In the genomic region with DNA sequence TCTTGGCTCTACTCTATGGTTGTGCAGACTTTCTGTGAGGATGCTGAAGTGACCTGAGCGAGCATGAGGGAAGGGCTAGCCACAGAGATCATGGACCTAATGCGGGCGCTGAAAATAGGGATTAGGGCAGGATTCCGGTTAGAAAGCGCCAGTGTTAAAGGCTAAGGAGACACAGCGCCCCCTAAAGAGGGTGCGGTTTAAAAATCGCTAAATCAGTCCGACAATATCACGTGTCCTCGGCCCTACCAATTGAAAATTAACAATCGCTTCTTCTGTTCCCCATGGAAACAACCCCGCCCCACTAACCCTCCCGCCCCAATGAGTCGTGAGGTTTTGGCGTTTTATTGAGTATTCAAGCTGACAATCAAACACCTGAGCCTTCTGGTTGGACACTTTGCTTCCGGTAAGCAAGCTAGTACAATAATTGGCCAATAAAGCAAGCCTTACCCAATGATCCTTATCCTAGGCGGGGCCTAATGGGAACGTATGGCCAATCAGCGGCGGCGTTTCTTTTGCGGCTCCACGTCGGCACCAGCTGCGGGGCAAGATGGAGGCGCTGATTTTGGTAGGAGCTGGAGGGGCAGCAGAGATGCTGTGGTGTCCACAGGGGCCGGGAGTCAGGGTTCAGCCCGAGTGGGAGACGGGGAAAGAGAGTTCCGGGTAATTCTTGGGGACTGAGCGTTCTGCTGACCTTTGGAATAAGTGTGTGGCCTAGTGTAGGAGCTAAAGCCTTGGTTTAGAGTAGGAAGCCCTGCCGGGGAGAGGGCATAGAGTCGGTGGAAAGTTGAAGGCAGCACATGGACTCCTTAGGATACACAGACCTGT, we compare ENCODE assay signal across 8 cellular contexts. TPM values are rescaled to one million over a fixed set of nuclear protein-coding genes. Genes with fewer than 3 reads are reported as not detected.
DNase-seq lines count a peak whose midpoint lies in the region; FAIRE-seq and TF ChIP-seq lines count a peak whose summit lies in the region.

COPZ1 (plus strand) TSS at position 515 of the 825 bp plus-strand sequence; CDS start at position 548, 33 bp downstream.

- no peaks in the 10 kb centered on the region for H3K9me3 ChIP-seq in neuronal stem cell (replicated peaks in 1 of 2; ENCODE audit: control insufficient read depth in 2 of 2, insufficient read depth in 1 of 2, low read depth in 1 of 2, low read length in 2 of 2)

- H2AK5ac ChIP-seq in neuronal stem cell (ENCODE audit: low read depth, low read length): no peak within 1 kb of the TSS

- no peak within 1 kb of the TSS for H4K91ac ChIP-seq in neuronal stem cell (ENCODE audit: low read depth, low read length, poor library complexity)

- H2BK5ac ChIP-seq in neuronal stem cell (ENCODE audit: low read length): no peak within 1 kb of the TSS

- peak within 1 kb of the TSS; percentile 56 for H3K9ac ChIP-seq in neuronal stem cell (ENCODE audit: low read depth, low read length, poor library complexity)

- peaks cover 0 to 3% of the 10 kb centered on the region in 2 donors for H3K4me1 ChIP-seq in neuronal stem cell (ENCODE audit: control insufficient read depth in 2 of 2, insufficient read depth in 1 of 2, low read depth in 1 of 2, low read length in 2 of 2)

- peak within 1 kb of the TSS; percentile 80 for H3K4me3 ChIP-seq in GM06990 (replicated peaks; ENCODE audit: low read depth, low read length)
- peak within 1 kb of the TSS; percentile 94 for H3K4me3 ChIP-seq in HFF-Myc (replicated peaks; ENCODE audit: low read depth, low read length)
- H3K4me3 ChIP-seq in neuronal stem cell (ENCODE audit: low read length in 2 of 2): peak within 1 kb of the TSS; percentile 67 to 85

- no peak within 1 kb of the TSS for H4K8ac ChIP-seq in neuronal stem cell (ENCODE audit: low read depth, low read length)

- peak within 1 kb of the TSS; percentile 47 for H3K27ac ChIP-seq in neuronal stem cell (replicated peaks; ENCODE audit: low read length)

- peak within 1 kb of the TSS; percentile 1 for H2BK15ac ChIP-seq in neuronal stem cell (ENCODE audit: low read length)

- H3K27me3 ChIP-seq in GM06990 (replicated peaks; ENCODE audit: control insufficient read depth, insufficient read depth, low read length) (no peaks in the 10 kb centered on the region), neuronal stem cell (ENCODE audit: control insufficient read depth in 3 of 3, insufficient read depth in 3 of 3, low read depth in 1 of 3, low read length in 3 of 3) (no peaks in the 10 kb centered on the region)

- peak within 1 kb of the TSS; percentile 2 for H2BK120ac ChIP-seq in neuronal stem cell (ENCODE audit: low read depth, low read length)

- TF ChIP-seq CTCF in GM06990 (IDR thresholded peaks at IDR 0.05; ENCODE audit: insufficient read depth, low read length, poor library complexity, severe bottlenecking) (peak; percentile 77), HFF-Myc (IDR thresholded peaks at IDR 0.05; ENCODE audit: low read depth, low read length, missing control alignments) (peak; percentile 75), subcutaneous adipose tissue (IDR thresholded peaks at IDR 0.05; ENCODE audit: low read depth) (no peak)

- H3K36me3 ChIP-seq in GM06990 (ENCODE audit: control insufficient read depth, insufficient read depth, low read length) (no peaks in the 10 kb centered on the region; the same call in 1 of the 2 replicates), neuronal stem cell (replicated peaks in 1 of 2; ENCODE audit: control insufficient read depth in 2 of 2, insufficient read depth in 2 of 2, low read length in 2 of 2) (peaks cover 0 to 14% of the 10 kb centered on the region in 2 donors)

- WGBS in neuronal stem cell (ENCODE audit: extremely low coverage in 2 of 2, insufficient read length in 2 of 2, insufficient replicate concordance in 1 of 2), 2 donors: no CpG with 5 or more reads among the region's 34 CpGs

- peak within 1 kb of the TSS; percentile 65 for H3K4me2 ChIP-seq in neuronal stem cell (ENCODE audit: insufficient read depth, low read length, poor library complexity, severe bottlenecking)

- no peak within 1 kb of the TSS for H3K14ac ChIP-seq in neuronal stem cell (ENCODE audit: low read length)

- H2BK12ac ChIP-seq in neuronal stem cell (ENCODE audit: low read length): no peak within 1 kb of the TSS

- peak within 1 kb of the TSS; percentile 90 for H2AFZ ChIP-seq in neuronal stem cell (ENCODE audit: low read length)

- peaks cover 2% of the 10 kb centered on the region for H3K79me1 ChIP-seq in neuronal stem cell (ENCODE audit: low read depth, low read length)

- peak within 1 kb of the TSS; percentile 80 for H3K18ac ChIP-seq in neuronal stem cell (ENCODE audit: low read length)

- H3K23ac ChIP-seq in neuronal stem cell (ENCODE audit: low read depth, low read length, poor library complexity): no peak within 1 kb of the TSS

- in situ Hi-C loops in SK-MEL-5 (cut with HindIII; ENCODE audit: low pct_unique_long_range_greater_than_20kb, low sequenced_read_pairs): no loop called here

- DNase-seq in GM06990 (ENCODE audit: extremely low read depth, insufficient read length) (peak; percentile 90), HFF-Myc (ENCODE audit: extremely low read depth, low read depth) (peak; percentile 100), MV-4-11 (lab: John Stamatoyannopoulos, UW) (peak; percentile 100), SK-MEL-5 (ENCODE audit: low read depth, low spot score) (peak; percentile 100), frontal cortex (ENCODE audit: low spot score in 2 of 2) (peak; percentile 82 to 94), neuronal stem cell (ENCODE audit: low spot score) (peak; percentile 99)
- peak; percentile 93 for DNase-seq in activated naive CD4-positive, alpha-beta T cell treated with Interleukin-2 at 50 U/mL for 16 hours

- peak; percentile 93 for FAIRE-seq in frontal cortex (lab: Jason Lieb, UNC)

- H3K4ac ChIP-seq in neuronal stem cell (ENCODE audit: low read length): no peak within 1 kb of the TSS

RNA-seq across cellular contexts. Expression of gene COPZ1, which starts in this region (rescaled TPM):
- 273 and 325 TPM in 2 replicates for total RNA-seq in SK-MEL-5 (2014; rRNA removed; shearing (Covaris generic))
- polyA plus RNA-seq in SK-MEL-5 (2015; cell fraction: cytosol; rRNA removed): 216 and 226 TPM in 2 replicates
- 95.6 and 116 TPM in 2 replicates for polyA plus RNA-seq in SK-MEL-5 (2015; cell fraction: nucleus; rRNA removed)
- total RNA-seq in frontal cortex (59.9 TPM), subcutaneous adipose tissue (10 to 100 TPM; 60.8 to 92.3 (median 79.5) TPM)
- polyA plus RNA-seq in neuronal stem cell (2013, experiment 1 of 2): 188 TPM
- 183 TPM for polyA plus RNA-seq in neuronal stem cell (2013, experiment 2 of 2)

Comparison
In these comparisons a context has a peak if more than half of its experiments do, and no peak if none do; other contexts are left out.
1. Peak in every context shown above with its lines: DNase-seq, H3K4me3 ChIP-seq and H3K27ac ChIP-seq.